8 cellular contexts compared by ENCODE assay signal in genomic region chr7:44750921-44751571, GRCh38.
DNase-seq lines count a peak whose midpoint lies in the region; ATAC-seq lines count a peak whose summit lies in the region.

No MANE protein-coding gene starts in this region.

- H3K27ac Mint-ChIP-seq in memory B cell: peak overlapping the region; percentile 96

- peak; percentile 50 for DNase-seq in activated CD8-positive, alpha-beta memory T cell treated with anti-CD3 and anti-CD28 coated beads, Interleukin-2, amount 50 U/mL, for 4 hours
- DNase-seq in memory B cell (ENCODE audit: low spot score in 2 of 2) (peak; percentile 62 to 76), medulla oblongata (ENCODE audit: extremely low spot score) (no peak), NOMO-1 treated with DMSO at 0.1 percent for 48 hours (lab: John Stamatoyannopoulos, UW; ENCODE audit: unreplicated experiment) (no peak), NCI-H774 (lab: John Stamatoyannopoulos, UW) (no peak)

- peaks cover 13% of the 10 kb centered on the region; the same call in 1 of the 2 replicates for H3K36me3 ChIP-seq in HUES6 (ENCODE audit: control insufficient read depth, insufficient read depth, low read length)

- H3K4me1 ChIP-seq in HUES6 (ENCODE audit: control insufficient read depth, insufficient read depth, low read length): peaks cover 29% of the 10 kb centered on the region

- no peaks in the 10 kb centered on the region for H3K27me3 Mint-ChIP-seq in memory B cell

- H3K27me3 ChIP-seq in HUES6 (ENCODE audit: control insufficient read depth, insufficient read depth, low read length): no peaks in the 10 kb centered on the region

- H3K4me1 Mint-ChIP-seq in memory B cell: peaks cover 46% of the 10 kb centered on the region

- no peak overlapping the region for H3K27ac ChIP-seq in HUES6 (ENCODE audit: low read depth, low read length)

- H3K9me3 Mint-ChIP-seq in memory B cell: no peaks in the 10 kb centered on the region

- no peak overlapping the region for H3K9ac ChIP-seq in HUES6 (ENCODE audit: low read length)

- peaks cover 3% of the 10 kb centered on the region for H3K36me3 Mint-ChIP-seq in memory B cell

- peak overlapping the region; percentile 92 for H3K4me3 Mint-ChIP-seq in memory B cell

- ATAC-seq in GM21381 (IDR thresholded peaks at IDR 0.05; ENCODE audit: unreplicated experiment) (peak; percentile 52), memory B cell (ENCODE audit: low read depth) (peak; percentile 66)

- H3K4me3 ChIP-seq in GM08714 (ENCODE audit: low read length): peak overlapping the region; percentile 87; the same call in 1 of the 2 replicates
- H3K4me3 ChIP-seq in HUES6 (ENCODE audit: low read depth, low read length): 0 out of 2 replicates have a peak overlapping the region, but pooled peaks have one; percentile 98

- H3K9me3 ChIP-seq in HUES6 (ENCODE audit: control insufficient read depth, insufficient read depth, low read depth, low read length): no peaks in the 10 kb centered on the region

Comparison
In these comparisons a context has a peak if more than half of its experiments do, and no peak if none do; other contexts are left out.
1. DNase-seq: peak in activated CD8-positive, alpha-beta memory T cell treated with anti-CD3 and anti-CD28 coated beads, Interleukin-2, amount 50 U/mL, for 4 hours (single experiment) and memory B cell (2 of 2); none in medulla oblongata (single experiment), NOMO-1 treated with DMSO at 0.1 percent for 48 hours (single experiment) and NCI-H774 (single experiment).